ENCODE assay signal across 2 cellular contexts in the genomic region with DNA sequence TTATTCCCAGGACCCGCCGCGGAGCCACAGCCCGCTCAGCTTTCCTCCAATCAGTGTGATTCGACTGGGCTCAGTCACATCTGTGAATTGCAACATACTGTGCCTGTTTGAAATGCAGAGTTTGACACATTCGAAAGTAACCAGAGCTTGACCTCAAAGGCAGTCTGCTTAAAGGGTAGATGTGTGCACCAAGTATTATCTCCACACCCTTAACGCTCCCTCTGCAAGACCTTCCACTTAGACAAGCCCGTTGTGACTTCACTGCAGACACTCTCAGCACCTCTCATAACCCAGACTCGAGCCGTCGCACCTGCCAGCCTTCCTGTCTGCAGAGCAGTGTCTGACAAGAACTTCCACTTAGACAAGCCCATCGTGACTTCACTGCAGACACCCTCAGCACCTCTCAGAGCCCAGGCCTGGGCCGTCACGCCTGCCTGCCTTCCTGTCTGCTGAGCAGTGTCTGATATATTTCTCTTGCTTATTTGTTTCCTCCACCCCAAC.
TF ChIP-seq lines count a peak whose summit lies in the region.

No MANE protein-coding gene starts in this region.

TF ChIP-seq in WTC11, 78 proteins besides CTCF, POLR2A, EP300 and RAD21:
- TF ChIP-seq MXD4 (CRISPR knock-in tag; IDR thresholded peaks at IDR 0.05; ENCODE audit: borderline replicate concordance) = no peak
- no peak for TF ChIP-seq ATF3 (CRISPR knock-in tag; conservative IDR thresholded peaks at IDR 0.05)
- TF ChIP-seq, protein P1, sequence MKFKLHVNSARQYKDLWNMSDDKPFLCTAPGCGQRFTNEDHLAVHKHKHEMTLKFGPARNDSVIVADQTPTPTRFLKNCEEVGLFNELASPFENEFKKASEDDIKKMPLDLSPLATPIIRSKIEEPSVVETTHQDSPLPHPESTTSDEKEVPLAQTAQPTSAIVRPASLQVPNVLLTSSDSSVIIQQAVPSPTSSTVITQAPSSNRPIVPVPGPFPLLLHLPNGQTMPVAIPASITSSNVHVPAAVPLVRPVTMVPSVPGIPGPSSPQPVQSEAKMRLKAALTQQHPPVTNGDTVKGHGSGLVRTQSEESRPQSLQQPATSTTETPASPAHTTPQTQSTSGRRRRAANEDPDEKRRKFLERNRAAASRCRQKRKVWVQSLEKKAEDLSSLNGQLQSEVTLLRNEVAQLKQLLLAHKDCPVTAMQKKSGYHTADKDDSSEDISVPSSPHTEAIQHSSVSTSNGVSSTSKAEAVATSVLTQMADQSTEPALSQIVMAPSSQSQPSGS (CRISPR knock-in tag; IDR thresholded peaks at IDR 0.05; ENCODE audit: borderline replicate concordance, low read depth) = no peak
- TF ChIP-seq, protein P2, sequence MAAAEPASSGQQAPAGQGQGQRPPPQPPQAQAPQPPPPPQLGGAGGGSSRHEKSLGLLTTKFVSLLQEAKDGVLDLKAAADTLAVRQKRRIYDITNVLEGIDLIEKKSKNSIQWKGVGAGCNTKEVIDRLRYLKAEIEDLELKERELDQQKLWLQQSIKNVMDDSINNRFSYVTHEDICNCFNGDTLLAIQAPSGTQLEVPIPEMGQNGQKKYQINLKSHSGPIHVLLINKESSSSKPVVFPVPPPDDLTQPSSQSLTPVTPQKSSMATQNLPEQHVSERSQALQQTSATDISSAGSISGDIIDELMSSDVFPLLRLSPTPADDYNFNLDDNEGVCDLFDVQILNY (CRISPR knock-in tag; IDR thresholded peaks at IDR 0.05) = no peak
- TF ChIP-seq KAT7 (CRISPR knock-in tag; IDR thresholded peaks at IDR 0.05; ENCODE audit: borderline replicate concordance) = no peak
- no peak for TF ChIP-seq SP1 (CRISPR knock-in tag; conservative IDR thresholded peaks at IDR 0.05)
- TF ChIP-seq ETV6 (CRISPR knock-in tag; IDR thresholded peaks at IDR 0.05) = no peak
- TF ChIP-seq, protein P3, sequence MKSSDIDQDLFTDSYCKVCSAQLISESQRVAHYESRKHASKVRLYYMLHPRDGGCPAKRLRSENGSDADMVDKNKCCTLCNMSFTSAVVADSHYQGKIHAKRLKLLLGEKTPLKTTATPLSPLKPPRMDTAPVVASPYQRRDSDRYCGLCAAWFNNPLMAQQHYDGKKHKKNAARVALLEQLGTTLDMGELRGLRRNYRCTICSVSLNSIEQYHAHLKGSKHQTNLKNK (CRISPR knock-in tag; IDR thresholded peaks at IDR 0.05) = no peak
- no peak for TF ChIP-seq ZNF671 (CRISPR knock-in tag; IDR thresholded peaks at IDR 0.05)
- TF ChIP-seq HMGXB4 (CRISPR knock-in tag; IDR thresholded peaks at IDR 0.05) = no peak
- no peak for TF ChIP-seq NFE2L1 (CRISPR knock-in tag; IDR thresholded peaks at IDR 0.05)
- TF ChIP-seq ZNF138 (CRISPR knock-in tag; conservative IDR thresholded peaks at IDR 0.05) = no peak
- no peak for TF ChIP-seq PRDM15 (CRISPR knock-in tag; IDR thresholded peaks at IDR 0.05)

TF ChIP-seq in GM12878, 131 proteins besides CTCF, POLR2A, EP300 and RAD21:
- TF ChIP-seq, protein P4, sequence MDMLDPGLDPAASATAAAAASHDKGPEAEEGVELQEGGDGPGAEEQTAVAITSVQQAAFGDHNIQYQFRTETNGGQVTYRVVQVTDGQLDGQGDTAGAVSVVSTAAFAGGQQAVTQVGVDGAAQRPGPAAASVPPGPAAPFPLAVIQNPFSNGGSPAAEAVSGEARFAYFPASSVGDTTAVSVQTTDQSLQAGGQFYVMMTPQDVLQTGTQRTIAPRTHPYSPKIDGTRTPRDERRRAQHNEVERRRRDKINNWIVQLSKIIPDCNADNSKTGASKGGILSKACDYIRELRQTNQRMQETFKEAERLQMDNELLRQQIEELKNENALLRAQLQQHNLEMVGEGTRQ (IDR thresholded peaks at IDR 0.05; ENCODE audit: borderline replicate concordance, low read depth, low read length) = no peak
- TF ChIP-seq FOXK2 (IDR thresholded peaks at IDR 0.05) (no peak), RCOR1 (conservative IDR thresholded peaks at IDR 0.05; ENCODE audit: low read depth, low read length) (no peak), PAX5 (IDR thresholded peaks at IDR 0.05; ENCODE audit: borderline replicate concordance, low read depth, low read length) (peak; percentile 98), NFXL1 (IDR thresholded peaks at IDR 0.05; ENCODE audit: borderline replicate concordance) (no peak)
TF ChIP-seq in GM12878: peak in this region for 1.
